1 cellular context compared by ENCODE assay signal in the genomic region with DNA sequence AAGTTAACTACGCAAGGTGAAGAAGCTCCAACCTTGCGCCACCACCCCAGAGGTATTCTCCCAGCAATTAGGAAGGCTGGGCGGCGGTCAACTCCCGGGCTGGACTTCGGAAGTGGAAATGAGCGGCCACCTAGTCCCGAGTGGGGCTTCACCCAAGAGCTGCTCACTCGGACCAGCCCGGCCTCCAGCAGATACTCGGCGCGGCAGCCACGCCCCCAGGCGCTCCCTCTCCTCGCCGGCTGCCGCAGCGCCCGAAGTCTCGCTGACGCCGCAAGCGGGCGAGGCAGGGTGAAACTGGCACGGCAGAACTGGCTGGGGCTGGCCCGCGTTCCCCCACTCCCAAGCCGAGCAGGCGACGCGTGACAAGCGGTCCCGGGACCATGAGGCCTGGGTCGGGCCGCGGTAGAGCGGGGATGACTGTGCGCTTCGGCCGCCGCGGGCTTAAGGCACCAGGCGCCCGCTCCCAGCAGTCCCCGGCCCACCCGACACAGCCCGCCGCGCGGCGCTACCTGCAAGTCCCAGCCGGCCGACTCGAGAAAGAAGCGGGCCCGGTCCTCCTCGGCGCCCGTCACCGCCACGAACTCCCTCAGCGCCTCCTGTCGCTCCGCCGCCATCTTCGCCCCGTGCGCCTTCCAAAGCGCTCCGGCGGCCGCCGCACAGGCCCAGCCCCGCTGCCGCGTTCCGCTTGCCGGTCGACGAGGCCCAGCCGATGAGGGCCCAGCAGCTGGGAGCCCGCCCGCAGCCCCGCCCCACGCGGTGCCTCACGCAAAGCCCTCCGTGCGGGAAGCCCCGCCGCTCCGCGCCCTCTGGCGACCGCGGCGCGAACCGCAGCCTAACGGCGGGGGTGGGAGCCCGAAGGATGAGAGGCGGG.
TF ChIP-seq lines count a peak whose summit lies in the region.

A gene (minus strand): TSS at position 639 of the 871 bp plus-strand sequence. CDS start 25 bp downstream, at position 614.

TF ChIP-seq in HepG2, 621 proteins besides CTCF, POLR2A, EP300 and RAD21 (continued from another document and continues in another):
- TF ChIP-seq, protein P1, sequence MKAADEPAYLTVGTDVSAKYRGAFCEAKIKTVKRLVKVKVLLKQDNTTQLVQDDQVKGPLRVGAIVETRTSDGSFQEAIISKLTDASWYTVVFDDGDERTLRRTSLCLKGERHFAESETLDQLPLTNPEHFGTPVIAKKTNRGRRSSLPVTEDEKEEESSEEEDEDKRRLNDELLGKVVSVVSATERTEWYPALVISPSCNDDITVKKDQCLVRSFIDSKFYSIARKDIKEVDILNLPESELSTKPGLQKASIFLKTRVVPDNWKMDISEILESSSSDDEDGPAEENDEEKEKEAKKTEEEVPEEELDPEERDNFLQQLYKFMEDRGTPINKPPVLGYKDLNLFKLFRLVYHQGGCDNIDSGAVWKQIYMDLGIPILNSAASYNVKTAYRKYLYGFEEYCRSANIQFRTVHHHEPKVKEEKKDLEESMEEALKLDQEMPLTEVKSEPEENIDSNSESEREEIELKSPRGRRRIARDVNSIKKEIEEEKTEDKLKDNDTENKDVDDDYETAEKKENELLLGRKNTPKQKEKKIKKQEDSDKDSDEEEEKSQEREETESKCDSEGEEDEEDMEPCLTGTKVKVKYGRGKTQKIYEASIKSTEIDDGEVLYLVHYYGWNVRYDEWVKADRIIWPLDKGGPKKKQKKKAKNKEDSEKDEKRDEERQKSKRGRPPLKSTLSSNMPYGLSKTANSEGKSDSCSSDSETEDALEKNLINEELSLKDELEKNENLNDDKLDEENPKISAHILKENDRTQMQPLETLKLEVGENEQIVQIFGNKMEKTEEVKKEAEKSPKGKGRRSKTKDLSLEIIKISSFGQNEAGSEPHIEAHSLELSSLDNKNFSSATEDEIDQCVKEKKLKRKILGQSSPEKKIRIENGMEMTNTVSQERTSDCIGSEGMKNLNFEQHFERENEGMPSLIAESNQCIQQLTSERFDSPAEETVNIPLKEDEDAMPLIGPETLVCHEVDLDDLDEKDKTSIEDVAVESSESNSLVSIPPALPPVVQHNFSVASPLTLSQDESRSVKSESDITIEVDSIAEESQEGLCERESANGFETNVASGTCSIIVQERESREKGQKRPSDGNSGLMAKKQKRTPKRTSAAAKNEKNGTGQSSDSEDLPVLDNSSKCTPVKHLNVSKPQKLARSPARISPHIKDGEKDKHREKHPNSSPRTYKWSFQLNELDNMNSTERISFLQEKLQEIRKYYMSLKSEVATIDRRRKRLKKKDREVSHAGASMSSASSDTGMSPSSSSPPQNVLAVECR (CRISPR knock-in tag; IDR thresholded peaks at IDR 0.05; ENCODE audit: borderline replicate concordance) = peak; percentile 99
- TF ChIP-seq ZNF326 (CRISPR knock-in tag; IDR thresholded peaks at IDR 0.05; ENCODE audit: borderline replicate concordance) (no peak), ZNF337 (CRISPR knock-in tag; IDR thresholded peaks at IDR 0.05; ENCODE audit: borderline replicate concordance, low read depth) (peak; percentile 95; the same call in 1 of the 2 replicates), MTA3 (CRISPR knock-in tag; IDR thresholded peaks at IDR 0.05) (peak; percentile 68; the same call in 1 of the 2 replicates), NFE2L2 (IDR thresholded peaks at IDR 0.05; ENCODE audit: low read length) (no peak), PHF20 (CRISPR knock-in tag; IDR thresholded peaks at IDR 0.05) (peak; percentile 97), NFE2L1 (CRISPR knock-in tag; IDR thresholded peaks at IDR 0.05; ENCODE audit: borderline replicate concordance) (peak; percentile 99), ZNF329 (CRISPR knock-in tag; IDR thresholded peaks at IDR 0.05; ENCODE audit: low read depth) (peak; percentile 95), ARNT2 (CRISPR knock-in tag; IDR thresholded peaks at IDR 0.05; ENCODE audit: low read depth) (peak; percentile 99), DNMT1 (CRISPR knock-in tag; IDR thresholded peaks at IDR 0.05) (peak; percentile 100), NFE2 (CRISPR knock-in tag; IDR thresholded peaks at IDR 0.05) (peak; percentile 27; the same call in 1 of the 2 replicates), POLR2G (IDR thresholded peaks at IDR 0.05; ENCODE audit: low read depth, low read length) (peak; percentile 90), SAP130 (CRISPR knock-in tag; IDR thresholded peaks at IDR 0.05; ENCODE audit: low read depth) (peak; percentile 98), ZMYM2 (CRISPR knock-in tag; IDR thresholded peaks at IDR 0.05) (no peak), NKX3-1 (CRISPR knock-in tag; IDR thresholded peaks at IDR 0.05) (peak; percentile 97), PRPF4 (IDR thresholded peaks at IDR 0.05; ENCODE audit: low read depth, low read length, poor library complexity, severe bottlenecking) (no peak), ZNF232 (CRISPR knock-in tag; IDR thresholded peaks at IDR 0.05; ENCODE audit: borderline replicate concordance) (peak; percentile 96; the same call in 1 of the 2 replicates), ZFP36 (IDR thresholded peaks at IDR 0.05; ENCODE audit: borderline replicate concordance, low read depth, low read length, partially characterized antibody) (peak; percentile 58), SP4 (CRISPR knock-in tag; IDR thresholded peaks at IDR 0.05) (peak; percentile 98), KMT2A (CRISPR knock-in tag; IDR thresholded peaks at IDR 0.05) (peak; percentile 99), ZNF768 (CRISPR knock-in tag; IDR thresholded peaks at IDR 0.05) (peak; percentile 89; the same call in 1 of the 2 replicates), ZNF432 (CRISPR knock-in tag; IDR thresholded peaks at IDR 0.05; ENCODE audit: borderline replicate concordance) (no peak), SAFB2 (CRISPR knock-in tag; IDR thresholded peaks at IDR 0.05; ENCODE audit: borderline replicate concordance, low read depth) (peak; percentile 99), ZMYM4 (CRISPR knock-in tag; IDR thresholded peaks at IDR 0.05) (peak; percentile 99), AGO1 (IDR thresholded peaks at IDR 0.05; ENCODE audit: low read depth, low read length, poor library complexity, severe bottlenecking) (peak; percentile 96), TBX3 (IDR thresholded peaks at IDR 0.05; ENCODE audit: borderline replicate concordance) (no peak; the same call in 1 of the 2 replicates), NR2C2 (CRISPR knock-in tag; IDR thresholded peaks at IDR 0.05; ENCODE audit: borderline replicate concordance) (peak; percentile 92), ZNF737 (CRISPR knock-in tag; IDR thresholded peaks at IDR 0.05; ENCODE audit: borderline replicate concordance) (peak; percentile 82; the same call in 1 of the 2 replicates), ETV5 (CRISPR knock-in tag; IDR thresholded peaks at IDR 0.05; ENCODE audit: borderline replicate concordance) (peak; percentile 28; the same call in 1 of the 2 replicates), ZNF282 (IDR thresholded peaks at IDR 0.05; ENCODE audit: partially characterized antibody) (no peak), ZFP37 (CRISPR knock-in tag; IDR thresholded peaks at IDR 0.05; ENCODE audit: borderline replicate concordance) (no peak)
- TF ChIP-seq, protein P2, sequence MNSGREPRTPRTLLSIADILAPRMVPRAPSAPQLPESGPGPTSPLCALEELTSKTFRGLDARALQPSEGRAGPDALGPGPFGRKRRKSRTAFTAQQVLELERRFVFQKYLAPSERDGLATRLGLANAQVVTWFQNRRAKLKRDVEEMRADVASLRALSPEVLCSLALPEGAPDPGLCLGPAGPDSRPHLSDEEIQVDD (CRISPR knock-in tag; IDR thresholded peaks at IDR 0.05; ENCODE audit: borderline replicate concordance) = peak; percentile 96; the same call in 1 of the 2 replicates
- TF ChIP-seq, protein P3, sequence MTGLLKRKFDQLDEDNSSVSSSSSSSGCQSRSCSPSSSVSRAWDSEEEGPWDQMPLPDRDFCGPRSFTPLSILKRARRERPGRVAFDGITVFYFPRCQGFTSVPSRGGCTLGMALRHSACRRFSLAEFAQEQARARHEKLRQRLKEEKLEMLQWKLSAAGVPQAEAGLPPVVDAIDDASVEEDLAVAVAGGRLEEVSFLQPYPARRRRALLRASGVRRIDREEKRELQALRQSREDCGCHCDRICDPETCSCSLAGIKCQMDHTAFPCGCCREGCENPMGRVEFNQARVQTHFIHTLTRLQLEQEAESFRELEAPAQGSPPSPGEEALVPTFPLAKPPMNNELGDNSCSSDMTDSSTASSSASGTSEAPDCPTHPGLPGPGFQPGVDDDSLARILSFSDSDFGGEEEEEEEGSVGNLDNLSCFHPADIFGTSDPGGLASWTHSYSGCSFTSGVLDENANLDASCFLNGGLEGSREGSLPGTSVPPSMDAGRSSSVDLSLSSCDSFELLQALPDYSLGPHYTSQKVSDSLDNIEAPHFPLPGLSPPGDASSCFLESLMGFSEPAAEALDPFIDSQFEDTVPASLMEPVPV (CRISPR knock-in tag; IDR thresholded peaks at IDR 0.05) = peak; percentile 98
- TF ChIP-seq, protein P4, sequence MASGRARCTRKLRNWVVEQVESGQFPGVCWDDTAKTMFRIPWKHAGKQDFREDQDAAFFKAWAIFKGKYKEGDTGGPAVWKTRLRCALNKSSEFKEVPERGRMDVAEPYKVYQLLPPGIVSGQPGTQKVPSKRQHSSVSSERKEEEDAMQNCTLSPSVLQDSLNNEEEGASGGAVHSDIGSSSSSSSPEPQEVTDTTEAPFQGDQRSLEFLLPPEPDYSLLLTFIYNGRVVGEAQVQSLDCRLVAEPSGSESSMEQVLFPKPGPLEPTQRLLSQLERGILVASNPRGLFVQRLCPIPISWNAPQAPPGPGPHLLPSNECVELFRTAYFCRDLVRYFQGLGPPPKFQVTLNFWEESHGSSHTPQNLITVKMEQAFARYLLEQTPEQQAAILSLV (CRISPR knock-in tag; IDR thresholded peaks at IDR 0.05; ENCODE audit: borderline replicate concordance) = peak; percentile 99
- TF ChIP-seq, protein P5, sequence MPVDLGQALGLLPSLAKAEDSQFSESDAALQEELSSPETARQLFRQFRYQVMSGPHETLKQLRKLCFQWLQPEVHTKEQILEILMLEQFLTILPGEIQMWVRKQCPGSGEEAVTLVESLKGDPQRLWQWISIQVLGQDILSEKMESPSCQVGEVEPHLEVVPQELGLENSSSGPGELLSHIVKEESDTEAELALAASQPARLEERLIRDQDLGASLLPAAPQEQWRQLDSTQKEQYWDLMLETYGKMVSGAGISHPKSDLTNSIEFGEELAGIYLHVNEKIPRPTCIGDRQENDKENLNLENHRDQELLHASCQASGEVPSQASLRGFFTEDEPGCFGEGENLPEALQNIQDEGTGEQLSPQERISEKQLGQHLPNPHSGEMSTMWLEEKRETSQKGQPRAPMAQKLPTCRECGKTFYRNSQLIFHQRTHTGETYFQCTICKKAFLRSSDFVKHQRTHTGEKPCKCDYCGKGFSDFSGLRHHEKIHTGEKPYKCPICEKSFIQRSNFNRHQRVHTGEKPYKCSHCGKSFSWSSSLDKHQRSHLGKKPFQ (CRISPR knock-in tag; IDR thresholded peaks at IDR 0.05; ENCODE audit: insufficient replicate concordance) = peak; percentile 78
- TF ChIP-seq, protein P6, sequence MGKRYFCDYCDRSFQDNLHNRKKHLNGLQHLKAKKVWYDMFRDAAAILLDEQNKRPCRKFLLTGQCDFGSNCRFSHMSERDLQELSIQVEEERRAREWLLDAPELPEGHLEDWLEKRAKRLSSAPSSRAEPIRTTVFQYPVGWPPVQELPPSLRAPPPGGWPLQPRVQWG (CRISPR knock-in tag; IDR thresholded peaks at IDR 0.05; ENCODE audit: borderline replicate concordance, low read depth) = no peak
- TF ChIP-seq, protein P7, sequence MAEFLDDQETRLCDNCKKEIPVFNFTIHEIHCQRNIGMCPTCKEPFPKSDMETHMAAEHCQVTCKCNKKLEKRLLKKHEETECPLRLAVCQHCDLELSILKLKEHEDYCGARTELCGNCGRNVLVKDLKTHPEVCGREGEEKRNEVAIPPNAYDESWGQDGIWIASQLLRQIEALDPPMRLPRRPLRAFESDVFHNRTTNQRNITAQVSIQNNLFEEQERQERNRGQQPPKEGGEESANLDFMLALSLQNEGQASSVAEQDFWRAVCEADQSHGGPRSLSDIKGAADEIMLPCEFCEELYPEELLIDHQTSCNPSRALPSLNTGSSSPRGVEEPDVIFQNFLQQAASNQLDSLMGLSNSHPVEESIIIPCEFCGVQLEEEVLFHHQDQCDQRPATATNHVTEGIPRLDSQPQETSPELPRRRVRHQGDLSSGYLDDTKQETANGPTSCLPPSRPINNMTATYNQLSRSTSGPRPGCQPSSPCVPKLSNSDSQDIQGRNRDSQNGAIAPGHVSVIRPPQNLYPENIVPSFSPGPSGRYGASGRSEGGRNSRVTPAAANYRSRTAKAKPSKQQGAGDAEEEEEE (CRISPR knock-in tag; IDR thresholded peaks at IDR 0.05; ENCODE audit: borderline replicate concordance) = 0 out of 2 replicates have a peak, but pooled peaks have one; percentile 54
- TF ChIP-seq, protein P8, sequence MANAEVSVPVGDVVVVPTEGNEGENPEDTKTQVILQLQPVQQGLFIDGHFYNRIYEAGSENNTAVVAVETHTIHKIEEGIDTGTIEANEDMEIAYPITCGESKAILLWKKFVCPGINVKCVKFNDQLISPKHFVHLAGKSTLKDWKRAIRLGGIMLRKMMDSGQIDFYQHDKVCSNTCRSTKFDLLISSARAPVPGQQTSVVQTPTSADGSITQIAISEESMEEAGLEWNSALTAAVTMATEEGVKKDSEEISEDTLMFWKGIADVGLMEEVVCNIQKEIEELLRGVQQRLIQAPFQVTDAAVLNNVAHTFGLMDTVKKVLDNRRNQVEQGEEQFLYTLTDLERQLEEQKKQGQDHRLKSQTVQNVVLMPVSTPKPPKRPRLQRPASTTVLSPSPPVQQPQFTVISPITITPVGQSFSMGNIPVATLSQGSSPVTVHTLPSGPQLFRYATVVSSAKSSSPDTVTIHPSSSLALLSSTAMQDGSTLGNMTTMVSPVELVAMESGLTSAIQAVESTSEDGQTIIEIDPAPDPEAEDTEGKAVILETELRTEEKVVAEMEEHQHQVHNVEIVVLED (CRISPR knock-in tag; IDR thresholded peaks at IDR 0.05; ENCODE audit: borderline replicate concordance) = peak; percentile 96
- TF ChIP-seq, protein P9, sequence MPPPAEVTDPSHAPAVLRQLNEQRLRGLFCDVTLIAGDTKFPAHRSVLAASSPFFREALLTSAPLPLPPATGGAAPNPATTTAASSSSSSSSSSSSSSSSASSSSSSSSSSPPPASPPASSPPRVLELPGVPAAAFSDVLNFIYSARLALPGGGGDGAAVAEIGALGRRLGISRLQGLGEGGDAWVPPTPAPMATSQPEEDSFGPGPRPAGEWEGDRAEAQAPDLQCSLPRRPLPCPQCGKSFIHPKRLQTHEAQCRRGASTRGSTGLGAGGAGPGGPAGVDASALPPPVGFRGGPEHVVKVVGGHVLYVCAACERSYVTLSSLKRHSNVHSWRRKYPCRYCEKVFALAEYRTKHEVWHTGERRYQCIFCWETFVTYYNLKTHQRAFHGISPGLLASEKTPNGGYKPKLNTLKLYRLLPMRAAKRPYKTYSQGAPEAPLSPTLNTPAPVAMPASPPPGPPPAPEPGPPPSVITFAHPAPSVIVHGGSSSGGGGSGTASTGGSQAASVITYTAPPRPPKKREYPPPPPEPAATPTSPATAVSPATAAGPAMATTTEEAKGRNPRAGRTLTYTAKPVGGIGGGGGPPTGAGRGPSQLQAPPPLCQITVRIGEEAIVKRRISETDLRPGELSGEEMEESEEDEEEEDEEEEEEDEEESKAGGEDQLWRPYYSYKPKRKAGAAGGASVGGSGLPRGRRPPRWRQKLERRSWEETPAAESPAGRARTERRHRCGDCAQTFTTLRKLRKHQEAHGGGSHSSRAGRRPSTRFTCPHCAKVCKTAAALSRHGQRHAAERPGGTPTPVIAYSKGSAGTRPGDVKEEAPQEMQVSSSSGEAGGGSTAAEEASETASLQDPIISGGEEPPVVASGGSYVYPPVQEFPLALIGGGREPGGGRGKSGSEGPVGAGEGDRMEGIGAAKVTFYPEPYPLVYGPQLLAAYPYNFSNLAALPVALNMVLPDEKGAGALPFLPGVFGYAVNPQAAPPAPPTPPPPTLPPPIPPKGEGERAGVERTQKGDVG (CRISPR knock-in tag; IDR thresholded peaks at IDR 0.05; ENCODE audit: borderline replicate concordance) = peak; percentile 55
